In the genomic region with DNA sequence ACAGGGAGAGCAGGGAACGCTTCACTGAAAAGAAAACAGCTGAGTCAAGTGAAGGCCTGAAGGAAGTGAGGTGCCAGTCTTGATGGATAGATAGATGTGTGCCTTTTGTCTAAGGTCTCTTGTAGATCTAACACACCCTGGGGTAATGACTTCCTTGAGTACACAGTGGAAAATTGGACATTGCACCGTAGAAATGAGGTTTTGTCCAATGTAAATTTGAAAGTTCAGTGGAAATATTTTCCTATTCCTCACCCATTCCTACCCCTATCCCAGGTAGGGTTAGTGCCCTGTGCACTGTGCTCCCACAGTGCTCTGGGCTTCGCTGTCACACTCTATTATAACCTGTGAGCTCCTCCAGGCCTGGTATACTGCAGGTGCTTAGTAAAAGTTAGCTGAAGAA, we compare ENCODE assay signal across 18 cellular contexts. TPM values are rescaled to one million over a fixed set of nuclear protein-coding genes. Genes with fewer than 3 reads are reported as not detected.
"Had no signal": no experiment of that assay in that cellular context is flagged by ENCODE, and none has a peak within 500 bp of the region (broad histone marks: within the 10 kb centered on the region; RNA-seq: fewer than 3 reads in every experiment).

No MANE protein-coding gene starts in this region.

- ATAC-seq: heart left ventricle; naive thymus-derived CD4-positive, alpha-beta T cell had no signal

- H3K4me3 ChIP-seq: dorsolateral prefrontal cortex, heart left ventricle, left ventricle myocardium inferior, lung, right atrium auricular region, smooth muscle cell had no signal

- DNase-seq: cortex of kidney; dorsolateral prefrontal cortex; effector CD8-positive, alpha-beta T cell; foreskin melanocyte; heart left ventricle; hypothalamus; kidney glomerular epithelial cell; left ventricle myocardium inferior; mesenchymal stem cell; midbrain; naive thymus-derived CD4-positive, alpha-beta T cell; nephron progenitor cell; stimulated activated CD4-positive, alpha-beta T cell treated with anti-CD3 and anti-CD28 coated beads, Interleukin-2, amount 100 ng/mL, for 48 hours; stimulated activated naive CD4-positive, alpha-beta T cell treated with Interleukin-2 at 50 U/mL for 16 hours had no signal

- H3K36me3 ChIP-seq: heart left ventricle, left ventricle myocardium inferior, right atrium auricular region had no signal

- H3K27me3 ChIP-seq: dorsolateral prefrontal cortex, heart left ventricle, right atrium auricular region had no signal

- H3K9me3 ChIP-seq: heart left ventricle, left ventricle myocardium inferior, right atrium auricular region had no signal

- H3K27ac ChIP-seq: dorsolateral prefrontal cortex, heart left ventricle, left ventricle myocardium inferior, right atrium auricular region had no signal

RNA-seq across cellular contexts. Expression of a gene that starts 24.3 kb away (rescaled TPM):
- total RNA-seq: glomerular endothelial cell had no signal

RNA-seq across cellular contexts. Expression of a gene that starts 50.9 kb away (rescaled TPM):
- total RNA-seq: glomerular endothelial cell had no signal
